In the genomic region with DNA sequence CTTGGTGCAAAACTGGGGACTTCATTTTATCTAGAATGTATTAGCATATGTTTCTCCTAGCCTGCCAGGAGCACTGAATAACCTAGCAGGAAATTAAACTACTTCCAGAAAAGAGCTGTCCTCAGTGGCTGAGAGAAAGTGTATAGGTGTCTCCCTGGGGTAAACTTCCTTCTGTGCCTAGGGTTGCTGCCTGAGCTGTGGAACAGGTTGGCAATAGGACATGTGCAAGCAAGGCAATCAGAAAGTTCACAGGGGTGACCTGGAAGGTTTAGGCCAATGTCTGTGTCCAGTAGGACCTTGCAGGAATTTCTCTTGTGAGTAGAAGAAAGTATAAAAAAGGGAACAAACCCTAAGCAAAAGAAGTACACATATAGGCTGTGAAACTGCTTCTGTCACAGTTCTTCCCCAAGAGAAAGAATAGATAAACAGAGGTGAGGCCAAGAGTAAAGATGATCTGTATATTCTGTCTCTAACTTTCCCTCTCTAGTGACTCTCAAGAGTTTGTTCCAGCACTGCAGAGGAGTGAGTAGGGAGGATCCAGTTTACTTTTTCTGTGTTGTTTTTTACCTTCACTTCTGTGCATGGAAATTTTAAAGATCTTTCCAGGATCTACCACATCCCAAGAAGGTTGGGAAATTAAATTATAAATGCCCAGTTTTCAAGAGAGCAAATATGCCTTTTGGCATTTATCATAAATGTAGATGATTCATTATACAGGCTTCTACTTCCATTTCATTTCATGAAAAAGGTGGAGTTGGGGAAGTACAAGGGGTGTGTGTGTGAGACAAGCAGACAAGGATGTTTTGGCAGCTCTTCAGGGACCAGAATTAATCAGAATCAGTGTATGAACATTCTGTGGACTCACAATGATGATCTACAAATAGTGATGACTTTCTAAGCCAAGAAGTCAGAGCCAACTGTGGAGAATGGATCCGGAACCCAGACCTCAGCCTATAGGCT, we compare ENCODE assay signal across 11 cellular contexts.
A peak's percentile ranks its signal among the peaks of the same experiment; 100 is the strongest.
DNase-seq lines count a peak whose midpoint lies in the region; ATAC-seq and TF ChIP-seq lines count a peak whose summit lies in the region.
"Had no signal": no experiment of that assay in that cellular context is flagged by ENCODE, and none has a peak within 500 bp of the region (broad histone marks: within the 10 kb centered on the region; RNA-seq: fewer than 3 reads in every experiment).

No MANE protein-coding gene starts in this region.

- H3K9me3 Mint-ChIP-seq in activated CD4-positive, alpha-beta T cell treated with anti-CD3 and anti-CD28 coated beads, Interleukin-2, amount 10 ng/mL, durations not matched to agents 7 days and 5 days = no peaks in the 10 kb centered on the region

- no peak for TF ChIP-seq RAD21 in SK-N-SH (IDR thresholded peaks at IDR 0.05; ENCODE audit: low read length)

- no peak for ATAC-seq in HG03460 (IDR thresholded peaks at IDR 0.05; ENCODE audit: unreplicated experiment)

- in situ Hi-C loops in G401 (cut with HindIII; ENCODE audit: low sequenced_read_pairs) = no loop called here

- no peak for DNase-seq in activated CD4-positive, alpha-beta T cell treated with anti-CD3 and anti-CD28 coated beads, Interleukin-2, amount 10 ng/mL, durations not matched to agents 7 days and 5 days
- DNase-seq in activated CD4-positive, alpha-beta T cell treated with anti-CD3 and anti-CD28 coated beads for 4 hours = no peak
- DNase-seq in SK-N-SH = no peak
- peak; percentile 86 for DNase-seq in epithelial cell of esophagus (ENCODE audit: low read depth)
- peak; percentile 15 for DNase-seq in renal cortical epithelial cell (ENCODE audit: low read depth)
- DNase-seq in G401 (ENCODE audit: low spot score) = no peak
- no peak for DNase-seq in BE2C
- DNase-seq: stimulated activated CD4-positive, alpha-beta T cell treated with anti-CD3 and anti-CD28 coated beads, Interleukin-1b, Interleukin-23, amount 100 ng/mL, for 48 hours had no signal

- H4K20me1 ChIP-seq in SK-N-SH (ENCODE audit: insufficient read depth) = peaks cover 53% of the 10 kb centered on the region

- H3F3A ChIP-seq in SK-N-SH (replicated peaks; ENCODE audit: insufficient read depth) = peaks cover 32% of the 10 kb centered on the region

- peak overlapping the region; percentile 80 for H3K27ac Mint-ChIP-seq in activated CD4-positive, alpha-beta T cell treated with anti-CD3 and anti-CD28 coated beads, Interleukin-2, amount 10 ng/mL, durations not matched to agents 7 days and 5 days

- peaks cover 0 to 4% of the 10 kb centered on the region in 2 experiments for H3K36me3 ChIP-seq in SK-N-SH (replicated peaks in 1 of 2; ENCODE audit: control insufficient read depth in 1 of 2, insufficient read depth in 2 of 2, low read length in 1 of 2)
- H3K36me3 ChIP-seq in BE2C = peaks cover 8% of the 10 kb centered on the region; the same call in 1 of the 2 replicates

- H2AFZ ChIP-seq in SK-N-SH (ENCODE audit: low read depth) = no peak overlapping the region

- CTCF ChIA-PET in activated CD4-positive, alpha-beta T cell treated with anti-CD3 and anti-CD28 coated beads, Interleukin-2, amount 10 ng/mL, durations not matched to agents 7 days and 5 days (lab: Charles Lee) = interaction anchor here (0.9 to 1.3 kb wide), 3 partner anchors 11 to 89 kb away, joined by 3 read pairs; no protein-coding TSS in a partner anchor
- CTCF ChIA-PET in SK-N-SH (lab: Yijun Ruan, JAX) = interaction anchor here (0.9 to 1.1 kb wide), 2 partner anchors 143 to 190 kb away, joined by 3 read pairs; no protein-coding TSS in a partner anchor

- H3K9ac ChIP-seq in SK-N-SH = no peak overlapping the region
- H3K9ac ChIP-seq: BLaER1 treated with 17β-estradiol and CSF1 and Interleukin-3, amounts not matched to agents 10 nM and 100 nM had no signal

- no peaks in the 10 kb centered on the region for H3K27me3 Mint-ChIP-seq in activated CD4-positive, alpha-beta T cell treated with anti-CD3 and anti-CD28 coated beads, Interleukin-2, amount 10 ng/mL, durations not matched to agents 7 days and 5 days

- peak overlapping the region; percentile 5 to 60; a peak in 3 of 4 replicates for H3K27ac ChIP-seq in SK-N-SH (ENCODE audit: low read depth in 2 of 2, low read length in 1 of 2)
- H3K27ac ChIP-seq: BLaER1 treated with 17β-estradiol and CSF1 and Interleukin-3, amounts not matched to agents 10 nM and 100 nM had no signal

- peak overlapping the region; percentile 48 for H3K4me2 ChIP-seq in SK-N-SH

- no peaks in the 10 kb centered on the region for H3K27me3 ChIP-seq in SK-N-SH (ENCODE audit: insufficient read depth)
- H3K27me3 ChIP-seq in BE2C = no peaks in the 10 kb centered on the region
- H3K27me3 ChIP-seq: adrenal gland; BLaER1 treated with 17β-estradiol and CSF1 and Interleukin-3, amounts not matched to agents 10 nM and 100 nM had no signal

- peaks cover 84% of the 10 kb centered on the region for H3K79me2 ChIP-seq in SK-N-SH (ENCODE audit: insufficient read depth)

- no peaks in the 10 kb centered on the region for H3K9me2 ChIP-seq in SK-N-SH

- TF ChIP-seq CTCF in SK-N-SH (IDR thresholded peaks at IDR 0.05) = no peak
- TF ChIP-seq CTCF in epithelial cell of esophagus (IDR thresholded peaks at IDR 0.05; ENCODE audit: insufficient read depth, low read depth, low read length, missing control alignments) = no peak
- TF ChIP-seq CTCF in BE2C (IDR thresholded peaks at IDR 0.05; ENCODE audit: low read depth, low read length) = no peak

- H3K36me3 Mint-ChIP-seq in activated CD4-positive, alpha-beta T cell treated with anti-CD3 and anti-CD28 coated beads, Interleukin-2, amount 10 ng/mL, durations not matched to agents 7 days and 5 days (ENCODE audit: low read depth) = peaks cover 36% of the 10 kb centered on the region

- no peak overlapping the region for H3K4me3 ChIP-seq in SK-N-SH (ENCODE audit: low read depth in 2 of 2, low read length in 1 of 2)
- H3K4me3 ChIP-seq in epithelial cell of esophagus (ENCODE audit: low read length) = no peak overlapping the region
- no peak overlapping the region for H3K4me3 ChIP-seq in BE2C (ENCODE audit: low read depth, low read length)
- H3K4me3 ChIP-seq: adrenal gland; BLaER1 treated with 17β-estradiol and CSF1 and Interleukin-3, amounts not matched to agents 10 nM and 100 nM had no signal

- H3K9me3 ChIP-seq in SK-N-SH (no peaks in the 10 kb centered on the region), BE2C (no peaks in the 10 kb centered on the region)
- H3K9me3 ChIP-seq: adrenal gland; BLaER1 treated with 17β-estradiol and CSF1 and Interleukin-3, amounts not matched to agents 10 nM and 100 nM had no signal

- no peak for TF ChIP-seq EP300 in SK-N-SH (IDR thresholded peaks at IDR 0.05; ENCODE audit: borderline replicate concordance in 1 of 2, low read depth in 1 of 2, low read length in 1 of 2)

- POLR2A ChIA-PET in activated CD4-positive, alpha-beta T cell treated with anti-CD3 and anti-CD28 coated beads, Interleukin-2, amount 10 ng/mL, durations not matched to agents 7 days and 5 days (lab: Charles Lee) = no interaction called here
- POLR2A ChIA-PET in SK-N-SH (lab: Yijun Ruan, JAX) = no interaction called here

- H3K4me3 Mint-ChIP-seq in activated CD4-positive, alpha-beta T cell treated with anti-CD3 and anti-CD28 coated beads, Interleukin-2, amount 10 ng/mL, durations not matched to agents 7 days and 5 days = no peak overlapping the region

- WGBS in SK-N-SH (ENCODE audit: low lambda C conversion rate) = 53% methylated on average over 1 of the region's 1 CpG

- peaks cover 25 to 41% of the 10 kb centered on the region in 2 experiments for H3K4me1 ChIP-seq in SK-N-SH (ENCODE audit: control insufficient read depth in 1 of 2, insufficient read depth in 2 of 2, low read depth in 1 of 2, low read length in 1 of 2)
- peaks cover 17% of the 10 kb centered on the region for H3K4me1 ChIP-seq in BE2C

- H3K4me1 Mint-ChIP-seq in activated CD4-positive, alpha-beta T cell treated with anti-CD3 and anti-CD28 coated beads, Interleukin-2, amount 10 ng/mL, durations not matched to agents 7 days and 5 days = peaks cover 86% of the 10 kb centered on the region

TF ChIP-seq in SK-N-SH, 30 proteins besides CTCF, POLR2A, EP300 and RAD21:
- no peak for TF ChIP-seq YY1 (IDR thresholded peaks at IDR 0.05; ENCODE audit: low read depth)
- TF ChIP-seq TCF12 (IDR thresholded peaks at IDR 0.05) = peak; percentile 42
- TF ChIP-seq JUND (IDR thresholded peaks at IDR 0.05) = peak; percentile 55
- peak; percentile 30; the same call in 1 of the 2 replicates for TF ChIP-seq NFIC (IDR thresholded peaks at IDR 0.05; ENCODE audit: borderline replicate concordance)
- TF ChIP-seq POLR2AphosphoS5 (IDR thresholded peaks at IDR 0.05; ENCODE audit: low read depth, low read length) = peak; percentile 27; the same call in 1 of the 2 replicates
- no peak for TF ChIP-seq EZH2phosphoT487 (IDR thresholded peaks at IDR 0.05; ENCODE audit: borderline replicate concordance, low read depth)
- TF ChIP-seq FOSL2 (IDR thresholded peaks at IDR 0.05; ENCODE audit: borderline replicate concordance, low read depth) = peak; percentile 69
- TF ChIP-seq, protein P1, sequence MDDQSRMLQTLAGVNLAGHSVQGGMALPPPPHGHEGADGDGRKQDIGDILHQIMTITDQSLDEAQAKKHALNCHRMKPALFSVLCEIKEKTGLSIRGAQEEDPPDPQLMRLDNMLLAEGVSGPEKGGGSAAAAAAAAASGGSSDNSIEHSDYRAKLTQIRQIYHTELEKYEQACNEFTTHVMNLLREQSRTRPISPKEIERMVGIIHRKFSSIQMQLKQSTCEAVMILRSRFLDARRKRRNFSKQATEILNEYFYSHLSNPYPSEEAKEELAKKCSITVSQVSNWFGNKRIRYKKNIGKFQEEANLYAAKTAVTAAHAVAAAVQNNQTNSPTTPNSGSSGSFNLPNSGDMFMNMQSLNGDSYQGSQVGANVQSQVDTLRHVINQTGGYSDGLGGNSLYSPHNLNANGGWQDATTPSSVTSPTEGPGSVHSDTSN (IDR thresholded peaks at IDR 0.05) = peak; percentile 47

Comparison
In these comparisons a context has a peak if more than half of its experiments do, and no peak if none do; other contexts are left out.
1. DNase-seq: peak in epithelial cell of esophagus (single experiment) and renal cortical epithelial cell (single experiment); none in activated CD4-positive, alpha-beta T cell treated with anti-CD3 and anti-CD28 coated beads, Interleukin-2, amount 10 ng/mL, durations not matched to agents 7 days and 5 days (single experiment), activated CD4-positive, alpha-beta T cell treated with anti-CD3 and anti-CD28 coated beads for 4 hours (0 of 2), SK-N-SH (single experiment), G401 (single experiment) and BE2C (single experiment).